ENCODE assay signal across 1 cellular context in the genomic region with DNA sequence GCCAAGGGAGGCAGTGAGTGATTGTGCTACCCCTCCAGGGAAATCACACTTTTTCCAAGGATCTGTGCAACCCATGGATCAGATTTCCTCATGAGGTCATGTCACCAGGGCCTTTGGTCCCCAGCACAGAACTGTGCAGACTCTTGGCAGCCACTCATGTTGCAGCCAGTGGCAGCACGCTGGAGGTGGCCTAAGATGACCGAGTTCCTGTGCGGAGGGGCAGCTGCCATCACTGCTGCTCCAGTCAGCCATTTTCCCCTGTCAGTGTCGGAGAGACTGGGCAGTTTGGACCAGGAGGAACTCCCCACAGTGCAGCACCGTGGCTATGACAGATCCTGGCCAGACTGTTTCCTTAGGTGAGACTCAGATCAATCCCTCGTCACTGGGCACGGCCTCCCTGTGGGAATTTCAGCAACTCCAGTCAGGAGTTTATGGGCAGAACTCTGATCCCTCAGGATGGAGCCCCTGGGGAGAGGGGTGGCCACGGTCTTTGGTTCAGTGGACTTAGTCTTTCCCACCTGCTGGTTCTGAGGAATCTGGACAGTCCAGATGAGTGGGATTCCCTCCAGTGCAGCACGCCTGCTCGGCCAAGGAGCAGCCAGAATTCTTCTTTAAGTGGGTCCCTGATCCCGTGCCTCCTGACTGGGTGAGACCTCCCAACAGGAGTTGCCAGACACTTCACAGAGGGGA.
TF ChIP-seq lines count a peak whose summit lies in the region.

No MANE protein-coding gene starts in this region.

TF ChIP-seq in IMR-90, 13 proteins besides CTCF, POLR2A, EP300 and RAD21 (continued from another document):
- TF ChIP-seq FOS (IDR thresholded peaks at IDR 0.05; ENCODE audit: low read depth, low read length) (no peak), RCOR1 (IDR thresholded peaks at IDR 0.05; ENCODE audit: insufficient replicate concordance, low read length) (no peak), MAZ (IDR thresholded peaks at IDR 0.05; ENCODE audit: borderline replicate concordance, low read depth, low read length) (no peak)
